In genomic region chr18:77066689-77067088, GRCh38 we compare ENCODE assay signal across 10 cellular contexts.
DNase-seq lines count a peak whose midpoint lies in the region; ATAC-seq and TF ChIP-seq lines count a peak whose summit lies in the region.
"Had no signal": no experiment of that assay in that cellular context is flagged by ENCODE, and none has a peak within 500 bp of the region (broad histone marks: within the 10 kb centered on the region; RNA-seq: fewer than 3 reads in every experiment).

No MANE protein-coding gene starts in this region.

- H3K27ac ChIP-seq in SK-N-SH (ENCODE audit: low read depth in 2 of 2, low read length in 1 of 2), result peak overlapping the region in 1 of 2 experiments; percentile 77; a peak in 2 of 4 replicates
- peak overlapping the region; percentile 31 to 70 (median 59) for H3K27ac ChIP-seq in right lobe of liver
- no peak overlapping the region for H3K27ac ChIP-seq in neuronal stem cell (replicated peaks; ENCODE audit: low read length)
- H3K27ac ChIP-seq: 22Rv1 had no signal

- H3K4ac ChIP-seq in neuronal stem cell (ENCODE audit: low read length), result no peak overlapping the region

- POLR2A ChIA-PET in SK-N-SH (lab: Yijun Ruan, JAX), result no interaction called here
- POLR2A ChIA-PET in activated CD4-positive, alpha-beta memory T cell treated with anti-CD3 and anti-CD28 coated beads, Interleukin-2, amount 10 ng/mL, durations not matched to agents 7 days and 5 days (lab: Charles Lee), result interaction anchor here (0.7 to 15.2 kb wide), 9 partner anchors 12 to 144 kb away, joined by 3 to 437 read pairs (median 5); partner anchors contain the start of gene MBP

- TF ChIP-seq POLR2A in right lobe of liver (IDR thresholded peaks at IDR 0.05), result no peak

- H2BK120ac ChIP-seq in neuronal stem cell (ENCODE audit: low read depth, low read length), result no peak overlapping the region

- H2BK5ac ChIP-seq in neuronal stem cell (ENCODE audit: low read length), result no peak overlapping the region

- DNase-seq in SK-N-SH (no peak), right lobe of liver (no peak), neuronal stem cell (ENCODE audit: low spot score) (no peak), epidermal melanocyte (ENCODE audit: insufficient read length, low spot score) (no peak)
- DNase-seq in activated CD4-positive, alpha-beta memory T cell treated with anti-CD3 and anti-CD28 coated beads, Interleukin-2, amount 10 ng/mL, durations not matched to agents 7 days and 5 days, result no peak
- DNase-seq in stimulated activated naive CD8-positive, alpha-beta T cell treated with anti-CD3 and anti-CD28 coated beads, Interleukin-15, Interleukin-2, amounts not matched to agents 100 U/mL and 50 U/mL, for 24 hours, result peak; percentile 7

- H3K9me2 ChIP-seq in SK-N-SH, result no peaks in the 10 kb centered on the region

- peak overlapping the region; percentile 64 for H3K4me2 ChIP-seq in SK-N-SH
- H3K4me2 ChIP-seq in neuronal stem cell (ENCODE audit: insufficient read depth, low read length, poor library complexity, severe bottlenecking), result no peak overlapping the region

- H3F3A ChIP-seq in SK-N-SH (replicated peaks; ENCODE audit: insufficient read depth), result peaks cover 27% of the 10 kb centered on the region

- peaks cover 3 to 24% of the 10 kb centered on the region in 2 experiments for H3K4me1 ChIP-seq in SK-N-SH (ENCODE audit: control insufficient read depth in 1 of 2, insufficient read depth in 2 of 2, low read depth in 1 of 2, low read length in 1 of 2)
- H3K4me1 ChIP-seq in right lobe of liver, result peaks cover 0 to 4% (median 2%) of the 10 kb centered on the region in 4 donors
- H3K4me1 ChIP-seq in neuronal stem cell (ENCODE audit: control insufficient read depth in 2 of 2, insufficient read depth in 1 of 2, low read depth in 1 of 2, low read length in 2 of 2), result peaks cover 2 to 19% of the 10 kb centered on the region in 2 donors

- no peak overlapping the region for H3K23ac ChIP-seq in neuronal stem cell (ENCODE audit: low read depth, low read length, poor library complexity)

- no peaks in the 10 kb centered on the region for H3K27me3 Mint-ChIP-seq in activated CD4-positive, alpha-beta memory T cell treated with anti-CD3 and anti-CD28 coated beads, Interleukin-2, amount 10 ng/mL, durations not matched to agents 7 days and 5 days

- CTCF ChIA-PET in SK-N-SH (lab: Yijun Ruan, JAX), result interaction anchor here (1.0 to 1.1 kb wide), 2 partner anchors 66 to 584 kb away, joined by 3 read pairs; no protein-coding TSS in a partner anchor
- CTCF ChIA-PET in activated CD4-positive, alpha-beta memory T cell treated with anti-CD3 and anti-CD28 coated beads, Interleukin-2, amount 10 ng/mL, durations not matched to agents 7 days and 5 days (lab: Charles Lee), result interaction anchor here (1.2 to 7.0 kb wide), 9 partner anchors 9 to 145 kb away, joined by 3 to 49 read pairs (median 7); partner anchors contain the start of gene MBP

- no peak overlapping the region for H2AFZ ChIP-seq in SK-N-SH (ENCODE audit: low read depth)
- no peak overlapping the region for H2AFZ ChIP-seq in neuronal stem cell (ENCODE audit: low read length)

- H3K9me3 ChIP-seq in SK-N-SH, result no peaks in the 10 kb centered on the region
- H3K9me3 ChIP-seq in right lobe of liver, result no peaks in the 10 kb centered on the region
- peaks cover 0 to 2% of the 10 kb centered on the region in 2 donors for H3K9me3 ChIP-seq in neuronal stem cell (replicated peaks in 1 of 2; ENCODE audit: control insufficient read depth in 2 of 2, insufficient read depth in 1 of 2, low read depth in 1 of 2, low read length in 2 of 2)

- peaks cover 78% of the 10 kb centered on the region for H3K36me3 Mint-ChIP-seq in activated CD4-positive, alpha-beta memory T cell treated with anti-CD3 and anti-CD28 coated beads, Interleukin-2, amount 10 ng/mL, durations not matched to agents 7 days and 5 days (ENCODE audit: low read depth)

- H3K18ac ChIP-seq in neuronal stem cell (ENCODE audit: low read length), result no peak overlapping the region

- H4K8ac ChIP-seq in neuronal stem cell (ENCODE audit: low read depth, low read length), result no peak overlapping the region

- H3K79me1 ChIP-seq in neuronal stem cell (ENCODE audit: low read depth, low read length), result no peaks in the 10 kb centered on the region

- H3K4me1 Mint-ChIP-seq in activated CD4-positive, alpha-beta memory T cell treated with anti-CD3 and anti-CD28 coated beads, Interleukin-2, amount 10 ng/mL, durations not matched to agents 7 days and 5 days, result peaks cover 100% of the 10 kb centered on the region

- no peaks in the 10 kb centered on the region for H3K9me3 Mint-ChIP-seq in activated CD4-positive, alpha-beta memory T cell treated with anti-CD3 and anti-CD28 coated beads, Interleukin-2, amount 10 ng/mL, durations not matched to agents 7 days and 5 days

- H3K36me3 ChIP-seq in SK-N-SH (replicated peaks in 1 of 2; ENCODE audit: control insufficient read depth in 1 of 2, insufficient read depth in 2 of 2, low read length in 1 of 2) (no peaks in the 10 kb centered on the region), right lobe of liver (peaks cover 0 to 24% (median 0%) of the 10 kb centered on the region in 4 donors), neuronal stem cell (replicated peaks in 1 of 2; ENCODE audit: control insufficient read depth in 2 of 2, insufficient read depth in 2 of 2, low read length in 2 of 2) (no peaks in the 10 kb centered on the region)

- H3K27ac Mint-ChIP-seq in activated CD4-positive, alpha-beta memory T cell treated with anti-CD3 and anti-CD28 coated beads, Interleukin-2, amount 10 ng/mL, durations not matched to agents 7 days and 5 days, result peak overlapping the region; percentile 99

- no peak for TF ChIP-seq RAD21 in SK-N-SH (IDR thresholded peaks at IDR 0.05; ENCODE audit: low read length)

- WGBS in SK-N-SH (ENCODE audit: low lambda C conversion rate), result 93% methylated on average over 9 of the region's 9 CpGs
- WGBS in right lobe of liver (ENCODE audit: insufficient coverage, low coverage, low lambda C conversion rate, missing lambda C conversion rate), result 66% methylated on average over 4 of the region's 9 CpGs
- WGBS in neuronal stem cell (ENCODE audit: extremely low coverage in 2 of 2, insufficient read length in 2 of 2, insufficient replicate concordance in 1 of 2), 2 donors, result no CpG with 5 or more reads among the region's 9 CpGs

- no peak overlapping the region for H2BK15ac ChIP-seq in neuronal stem cell (ENCODE audit: low read length)

- no peak overlapping the region for H4K91ac ChIP-seq in neuronal stem cell (ENCODE audit: low read depth, low read length, poor library complexity)

- TF ChIP-seq CTCF in SK-N-SH (IDR thresholded peaks at IDR 0.05) (no peak), right lobe of liver (IDR thresholded peaks at IDR 0.05) (no peak)

- H3K27me3 ChIP-seq in SK-N-SH (ENCODE audit: insufficient read depth) (no peaks in the 10 kb centered on the region), right lobe of liver (no peaks in the 10 kb centered on the region), neuronal stem cell (ENCODE audit: control insufficient read depth in 3 of 3, insufficient read depth in 3 of 3, low read depth in 1 of 3, low read length in 3 of 3) (no peaks in the 10 kb centered on the region)

- no peak for ATAC-seq in SK-N-SH treated with all-trans-retinoic acid at 6 μM for 48 hours
- ATAC-seq in right lobe of liver, result no peak
- no peak for ATAC-seq in stimulated activated naive CD8-positive, alpha-beta T cell treated with anti-CD3 and anti-CD28 coated beads, Interleukin-15, Interleukin-2, amounts not matched to agents 100 U/mL and 50 U/mL, for 24 hours
- no peak for ATAC-seq in HG02840 (IDR thresholded peaks at IDR 0.05; ENCODE audit: low FRiP score, unreplicated experiment)
- ATAC-seq: K562 had no signal

- no peak overlapping the region for H3K14ac ChIP-seq in neuronal stem cell (ENCODE audit: low read length)

- H4K20me1 ChIP-seq in SK-N-SH (ENCODE audit: insufficient read depth), result no peaks in the 10 kb centered on the region

- no peak overlapping the region for H2BK12ac ChIP-seq in neuronal stem cell (ENCODE audit: low read length)

- H3K4me3 ChIP-seq in SK-N-SH (ENCODE audit: low read depth in 2 of 2, low read length in 1 of 2) (no peak overlapping the region), right lobe of liver (no peak overlapping the region), neuronal stem cell (ENCODE audit: low read length in 2 of 2) (no peak overlapping the region)
- H3K4me3 ChIP-seq: K562 had no signal

- H3K79me2 ChIP-seq in SK-N-SH (ENCODE audit: insufficient read depth), result no peaks in the 10 kb centered on the region

- no peak for TF ChIP-seq EP300 in SK-N-SH (IDR thresholded peaks at IDR 0.05; ENCODE audit: borderline replicate concordance in 1 of 2, low read depth in 1 of 2, low read length in 1 of 2)

- no peak overlapping the region for H3K4me3 Mint-ChIP-seq in activated CD4-positive, alpha-beta memory T cell treated with anti-CD3 and anti-CD28 coated beads, Interleukin-2, amount 10 ng/mL, durations not matched to agents 7 days and 5 days

- intact Hi-C loops in right lobe of liver (cut with DNase I), result no loop called here

- H3K9ac ChIP-seq in SK-N-SH (no peak overlapping the region), neuronal stem cell (ENCODE audit: low read depth, low read length, poor library complexity) (no peak overlapping the region)

- no peak overlapping the region for H2AK5ac ChIP-seq in neuronal stem cell (ENCODE audit: low read depth, low read length)

TF ChIP-seq in SK-N-SH, 30 proteins besides CTCF, POLR2A, EP300 and RAD21 (continues in another document):
- TF ChIP-seq MEF2A (IDR thresholded peaks at IDR 0.05; ENCODE audit: borderline replicate concordance, low read depth) (no peak), FOXJ3 (CRISPR knock-in tag; IDR thresholded peaks at IDR 0.05) (no peak), NRF1 (IDR thresholded peaks at IDR 0.05; ENCODE audit: low read depth, low read length) (no peak), RFX5 (IDR thresholded peaks at IDR 0.05; ENCODE audit: low read length) (no peak), FOXM1 (IDR thresholded peaks at IDR 0.05; ENCODE audit: low read depth) (no peak)

TF ChIP-seq in SK-N-SH treated with all-trans-retinoic acid at 6 μM for 48 hours, 23 proteins besides CTCF, POLR2A, EP300 and RAD21:
- TF ChIP-seq ZFP3 (CRISPR knock-in tag; IDR thresholded peaks at IDR 0.05), result no peak
